In the genomic region with DNA sequence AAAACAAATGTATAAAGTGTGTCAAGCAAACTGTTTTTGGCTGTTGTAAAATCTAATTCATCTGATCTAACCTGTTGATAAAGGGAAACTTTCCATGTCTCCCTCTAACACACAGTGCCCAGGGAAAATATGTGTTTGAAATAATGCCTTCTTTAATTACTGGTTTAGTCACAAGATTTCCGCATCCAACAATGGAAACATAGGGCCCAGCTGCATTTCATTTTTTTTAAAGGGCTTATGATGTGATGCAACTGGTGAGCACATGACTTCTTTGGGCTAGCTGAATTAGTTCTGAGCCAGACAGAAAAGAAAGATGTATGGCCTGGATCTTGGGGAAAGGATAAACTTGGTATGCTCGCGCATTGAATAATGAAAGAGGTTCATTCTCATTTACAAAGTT, we compare ENCODE assay signal across 12 cellular contexts. TPM values are rescaled to one million over a fixed set of nuclear protein-coding genes. Genes with fewer than 3 reads are reported as not detected.
DNase-seq lines count a peak whose midpoint lies in the region; TF ChIP-seq lines count a peak whose summit lies in the region.
"Had no signal": no experiment of that assay in that cellular context is flagged by ENCODE, and none has a peak within 500 bp of the region (broad histone marks: within the 10 kb centered on the region; RNA-seq: fewer than 3 reads in every experiment).

No MANE protein-coding gene starts in this region.

- H4K20me1 ChIP-seq in fibroblast of lung (ENCODE audit: control insufficient read depth, extremely low read depth, insufficient read depth, low read length) = no peaks in the 10 kb centered on the region

- H3K9me3 ChIP-seq in fibroblast of lung (ENCODE audit: control insufficient read depth, insufficient read depth, low read depth, low read length) = no peaks in the 10 kb centered on the region

- DNase-seq in GM04503 (ENCODE audit: low read depth) (peak; percentile 26), NOMO-1 (lab: John Stamatoyannopoulos, UW; ENCODE audit: unreplicated experiment in 2 of 2) (peak; percentile 40 to 49), fibroblast of lung (ENCODE audit: low read depth in 2 of 2) (peak; percentile 49 to 90), retinal pigment epithelial cell (ENCODE audit: low read depth) (peak; percentile 94), NCI-H187 (lab: John Stamatoyannopoulos, UW) (no peak), NCI-H1436 (lab: John Stamatoyannopoulos, UW) (no peak)
- no peak for DNase-seq in stimulated activated CD4-positive, alpha-beta T cell treated with anti-CD3 and anti-CD28 coated beads, Interleukin-12 subunit alpha, Interleukin-12 subunit beta, amount 100 ng/mL, for 4 hours
- DNase-seq: activated CD8-positive, alpha-beta T cell treated with anti-CD3 and anti-CD28 coated beads for 36 hours; immature natural killer cell; Kasumi-1; NCI-H2227 treated with DMSO at 0.1 percent for 48 hours; retina had no signal

- H3K9ac ChIP-seq in fibroblast of lung (ENCODE audit: insufficient read depth, low read length) = no peak overlapping the region

- H3K4me3 ChIP-seq in fibroblast of lung (replicated peaks in 1 of 4; ENCODE audit: control extremely low read depth in 1 of 4, insufficient read depth in 1 of 4, low read depth in 3 of 4, low read length in 4 of 4) (no peak overlapping the region), retinal pigment epithelial cell (ENCODE audit: low read length) (peak overlapping the region; percentile 14)

- H3K27ac ChIP-seq in fibroblast of lung (ENCODE audit: insufficient read depth, low read length) = peak overlapping the region; percentile 6

- H2AFZ ChIP-seq in fibroblast of lung (ENCODE audit: low read length) = no peak overlapping the region

- peaks cover 3% of the 10 kb centered on the region for H3K4me1 ChIP-seq in fibroblast of lung (ENCODE audit: control insufficient read depth, extremely low read depth, insufficient read depth, low read length)

- H3K4me2 ChIP-seq in fibroblast of lung (ENCODE audit: extremely low read depth, insufficient read depth, low read length) = no peak overlapping the region

- H3K36me3 ChIP-seq in fibroblast of lung (ENCODE audit: control insufficient read depth, insufficient read depth, low read length) = no peaks in the 10 kb centered on the region

- TF ChIP-seq CTCF in fibroblast of lung (conservative IDR thresholded peaks at IDR 0.05 in 1 of 2, IDR thresholded peaks at IDR 0.05 in 1 of 2; ENCODE audit: low read depth in 1 of 2, low read length in 2 of 2) (no peak), retinal pigment epithelial cell (conservative IDR thresholded peaks at IDR 0.05; ENCODE audit: low read depth, low read length) (no peak)

- no peaks in the 10 kb centered on the region for H3K79me2 ChIP-seq in fibroblast of lung (ENCODE audit: control insufficient read depth, insufficient read depth, low read length)

- no peaks in the 10 kb centered on the region for H3K27me3 ChIP-seq in fibroblast of lung (ENCODE audit: control insufficient read depth, insufficient read depth, low read length)

RNA-seq across cellular contexts. Expression of gene SLC25A46, which starts 30.5 kb away (rescaled TPM):
- 76.0 and 95.5 TPM in 2 replicates for total RNA-seq in fibroblast of lung
- 63.5 and 81.5 TPM in 2 replicates for polyA plus RNA-seq in fibroblast of lung
- 38.7 and 43.9 TPM in 2 replicates for polyA plus RNA-seq in fibroblast of lung (2012)
- polyA minus RNA-seq in fibroblast of lung (ENCODE audit: low replicate concordance) = 4.1 and 6.8 TPM in 2 replicates

RNA-seq across cellular contexts. Expression of gene TMEM232, which starts 42.8 kb away (rescaled TPM):
- 5.6 and 7.4 TPM in 2 replicates for total RNA-seq in fibroblast of lung
- 0.87 and 2.0 TPM in 2 replicates for polyA plus RNA-seq in fibroblast of lung
- 0.40 and 1.3 TPM in 2 replicates for polyA plus RNA-seq in fibroblast of lung (2012)
- not detected in 2 replicates for polyA minus RNA-seq in fibroblast of lung (ENCODE audit: low replicate concordance)
- polyA plus RNA-seq: immature natural killer cell had no signal

Comparison
In these comparisons a context has a peak if more than half of its experiments do, and no peak if none do; other contexts are left out.
1. DNase-seq: peak in GM04503 (single experiment), NOMO-1 (2 of 2), fibroblast of lung (2 of 2) and retinal pigment epithelial cell (single experiment); none in NCI-H187 (0 of 2), stimulated activated CD4-positive, alpha-beta T cell treated with anti-CD3 and anti-CD28 coated beads, Interleukin-12 subunit alpha, Interleukin-12 subunit beta, amount 100 ng/mL, for 4 hours (single experiment) and NCI-H1436 (single experiment).